In genomic region chr3:150603090-150603887, GRCh38 we compare ENCODE assay signal across 8 cellular contexts. TPM values are rescaled to one million over a fixed set of nuclear protein-coding genes. Genes with fewer than 3 reads are reported as not detected.
DNase-seq lines count a peak whose midpoint lies in the region; ATAC-seq and TF ChIP-seq lines count a peak whose summit lies in the region.

A gene with protein sequence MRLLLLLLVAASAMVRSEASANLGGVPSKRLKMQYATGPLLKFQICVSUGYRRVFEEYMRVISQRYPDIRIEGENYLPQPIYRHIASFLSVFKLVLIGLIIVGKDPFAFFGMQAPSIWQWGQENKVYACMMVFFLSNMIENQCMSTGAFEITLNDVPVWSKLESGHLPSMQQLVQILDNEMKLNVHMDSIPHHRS (plus strand): TSS chr3:150603321. CDS start chr3:150603363, 42 bp downstream.

- H3K4me3 Mint-ChIP-seq in WTC11: peak within 1 kb of the TSS; percentile 92
- H3K4me3 Mint-ChIP-seq in immature natural killer cell: peak within 1 kb of the TSS; percentile 97 to 100 (median 98)

- H3K4me3 ChIP-seq in cardiac fibroblast (replicated peaks in 1 of 2; ENCODE audit: low read depth in 2 of 2, low read length in 2 of 2): peak within 1 kb of the TSS; percentile 86 to 88
- peak within 1 kb of the TSS; percentile 44 to 80 (median 64) for H3K4me3 ChIP-seq in spleen

- peaks cover 0 to 12% (median 0%) of the 10 kb centered on the region in 6 donors for H3K36me3 ChIP-seq in spleen

- H3K36me3 Mint-ChIP-seq in WTC11: peaks cover 11% of the 10 kb centered on the region
- H3K36me3 Mint-ChIP-seq in immature natural killer cell: peaks cover 0 to 19% (median 5%) of the 10 kb centered on the region in 3 donors

- no peaks in the 10 kb centered on the region for H3K27me3 ChIP-seq in spleen (replicated peaks in 1 of 7)

- POLR2A ChIA-PET in WTC11 (lab: Charles Lee): interaction anchor here (0.6 to 2.7 kb wide), 7 partner anchors 8 to 633 kb away, joined by 3 to 11 read pairs (median 4); partner anchors contain the start of genes EIF2A, ERICH6, PFN2 and SERP1

- H3K4me1 Mint-ChIP-seq in WTC11 (peaks cover 78% of the 10 kb centered on the region), immature natural killer cell (peaks cover 58 to 76% of the 10 kb centered on the region in 2 donors)

- WGBS in spleen, 5 donors: 0 to 1% (median 0%) methylated on average over 38 to 64 of the region's 64 CpGs

- intact Hi-C loops in spleen (cut with DNase I; ENCODE audit: low total_unique reads): no loop called here

- CTCF ChIA-PET in WTC11 (lab: Charles Lee): interaction anchor here (1.0 kb wide), 1 partner anchor 108 kb away, joined by 3 read pairs; no protein-coding TSS in a partner anchor

- TF ChIP-seq CTCF in WTC11 (IDR thresholded peaks at IDR 0.05): no peak
- peak; percentile 26 for TF ChIP-seq CTCF in cardiac fibroblast (IDR thresholded peaks at IDR 0.05; ENCODE audit: low read depth, low read length)
- TF ChIP-seq CTCF in spleen (IDR thresholded peaks at IDR 0.05 in 8 of 11, conservative IDR thresholded peaks at IDR 0.05 in 3 of 11): peak in 8 of 11 experiments; percentile 11 to 56 (median 34)

- ATAC-seq in GM18907 (IDR thresholded peaks at IDR 0.05; ENCODE audit: unreplicated experiment) (peak; percentile 67), HG03159 (IDR thresholded peaks at IDR 0.05; ENCODE audit: unreplicated experiment) (peak; percentile 63), WTC11 (peak; percentile 87)

- peaks cover 18 to 86% (median 62%) of the 10 kb centered on the region in 6 donors for H3K4me1 ChIP-seq in spleen

- no peaks in the 10 kb centered on the region for H3K9me3 ChIP-seq in spleen

- peak within 1 kb of the TSS; percentile 93 to 100 (median 98) for H3K27ac ChIP-seq in spleen

- peak; percentile 100 for DNase-seq in AG08395 (ENCODE audit: low spot score)
- DNase-seq in NCI-H226: peak; percentile 90
- peak; percentile 94 for DNase-seq in WTC11 (ENCODE audit: low spot score)
- DNase-seq in cardiac fibroblast (ENCODE audit: low read depth in 2 of 2): peak; percentile 97 to 98
- peak; percentile 97 for DNase-seq in immature natural killer cell
- peak; percentile 98 for DNase-seq in spleen

- peak; percentile 13 to 96 (median 77) for TF ChIP-seq POLR2A in spleen (IDR thresholded peaks at IDR 0.05)

- H3K9me3 Mint-ChIP-seq in WTC11 (no peaks in the 10 kb centered on the region), immature natural killer cell (no peaks in the 10 kb centered on the region)

- H3K27ac Mint-ChIP-seq in WTC11 (peak within 1 kb of the TSS; percentile 92), immature natural killer cell (peak within 1 kb of the TSS; percentile 97 to 100 (median 99))

- no peaks in the 10 kb centered on the region for H3K27me3 Mint-ChIP-seq in WTC11 (ENCODE audit: low read depth)
- peaks cover 14 to 18% (median 18%) of the 10 kb centered on the region in 3 donors for H3K27me3 Mint-ChIP-seq in immature natural killer cell (ENCODE audit: low read depth in 3 of 3)

TF ChIP-seq in WTC11, 78 proteins besides CTCF, POLR2A, EP300 and RAD21 (continues in another document):
- TF ChIP-seq MAX (CRISPR knock-in tag; IDR thresholded peaks at IDR 0.05) (peak; percentile 46; the same call in 1 of the 2 replicates), GABPB1 (CRISPR knock-in tag; IDR thresholded peaks at IDR 0.05) (peak; percentile 62), ELF4 (CRISPR knock-in tag; IDR thresholded peaks at IDR 0.05; ENCODE audit: low read depth) (no peak), ZNF219 (CRISPR knock-in tag; IDR thresholded peaks at IDR 0.05; ENCODE audit: borderline replicate concordance) (no peak), FOXJ3 (CRISPR knock-in tag; IDR thresholded peaks at IDR 0.05; ENCODE audit: borderline replicate concordance) (0 out of 2 replicates have a peak, but pooled peaks have one; percentile 43), ESRRA (CRISPR knock-in tag; IDR thresholded peaks at IDR 0.05; ENCODE audit: borderline replicate concordance) (peak; percentile 74; the same call in 1 of the 2 replicates), ETV6 (CRISPR knock-in tag; IDR thresholded peaks at IDR 0.05) (peak; percentile 65), GRHL2 (CRISPR knock-in tag; IDR thresholded peaks at IDR 0.05; ENCODE audit: insufficient replicate concordance, severe bottlenecking) (no peak), MYBL2 (CRISPR knock-in tag; IDR thresholded peaks at IDR 0.05) (peak; percentile 90), HMGXB4 (CRISPR knock-in tag; IDR thresholded peaks at IDR 0.05) (peak; percentile 98), NFYB (CRISPR knock-in tag; conservative IDR thresholded peaks at IDR 0.05; ENCODE audit: low read depth) (no peak), JUN (CRISPR knock-in tag; IDR thresholded peaks at IDR 0.05) (peak; percentile 35; the same call in 1 of the 2 replicates), EMX1 (CRISPR knock-in tag; IDR thresholded peaks at IDR 0.05) (no peak), TP53 (CRISPR knock-in tag; IDR thresholded peaks at IDR 0.05) (peak; percentile 40; the same call in 1 of the 2 replicates), FOXP1 (CRISPR knock-in tag; IDR thresholded peaks at IDR 0.05; ENCODE audit: borderline replicate concordance) (peak; percentile 88), SMAD3 (CRISPR knock-in tag; IDR thresholded peaks at IDR 0.05; ENCODE audit: borderline replicate concordance) (0 out of 2 replicates have a peak, but pooled peaks have one; percentile 37), ATF1 (CRISPR knock-in tag; IDR thresholded peaks at IDR 0.05) (0 out of 2 replicates have a peak, but pooled peaks have one; percentile 43)
- TF ChIP-seq, protein P1, sequence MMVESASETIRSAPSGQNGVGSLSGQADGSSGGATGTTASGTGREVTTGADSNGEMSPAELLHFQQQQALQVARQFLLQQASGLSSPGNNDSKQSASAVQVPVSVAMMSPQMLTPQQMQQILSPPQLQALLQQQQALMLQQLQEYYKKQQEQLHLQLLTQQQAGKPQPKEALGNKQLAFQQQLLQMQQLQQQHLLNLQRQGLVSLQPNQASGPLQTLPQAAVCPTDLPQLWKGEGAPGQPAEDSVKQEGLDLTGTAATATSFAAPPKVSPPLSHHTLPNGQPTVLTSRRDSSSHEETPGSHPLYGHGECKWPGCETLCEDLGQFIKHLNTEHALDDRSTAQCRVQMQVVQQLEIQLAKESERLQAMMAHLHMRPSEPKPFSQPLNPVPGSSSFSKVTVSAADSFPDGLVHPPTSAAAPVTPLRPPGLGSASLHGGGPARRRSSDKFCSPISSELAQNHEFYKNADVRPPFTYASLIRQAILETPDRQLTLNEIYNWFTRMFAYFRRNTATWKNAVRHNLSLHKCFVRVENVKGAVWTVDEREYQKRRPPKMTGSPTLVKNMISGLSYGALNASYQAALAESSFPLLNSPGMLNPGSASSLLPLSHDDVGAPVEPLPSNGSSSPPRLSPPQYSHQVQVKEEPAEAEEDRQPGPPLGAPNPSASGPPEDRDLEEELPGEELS (CRISPR knock-in tag; IDR thresholded peaks at IDR 0.05): peak; percentile 81
- TF ChIP-seq, protein P2, sequence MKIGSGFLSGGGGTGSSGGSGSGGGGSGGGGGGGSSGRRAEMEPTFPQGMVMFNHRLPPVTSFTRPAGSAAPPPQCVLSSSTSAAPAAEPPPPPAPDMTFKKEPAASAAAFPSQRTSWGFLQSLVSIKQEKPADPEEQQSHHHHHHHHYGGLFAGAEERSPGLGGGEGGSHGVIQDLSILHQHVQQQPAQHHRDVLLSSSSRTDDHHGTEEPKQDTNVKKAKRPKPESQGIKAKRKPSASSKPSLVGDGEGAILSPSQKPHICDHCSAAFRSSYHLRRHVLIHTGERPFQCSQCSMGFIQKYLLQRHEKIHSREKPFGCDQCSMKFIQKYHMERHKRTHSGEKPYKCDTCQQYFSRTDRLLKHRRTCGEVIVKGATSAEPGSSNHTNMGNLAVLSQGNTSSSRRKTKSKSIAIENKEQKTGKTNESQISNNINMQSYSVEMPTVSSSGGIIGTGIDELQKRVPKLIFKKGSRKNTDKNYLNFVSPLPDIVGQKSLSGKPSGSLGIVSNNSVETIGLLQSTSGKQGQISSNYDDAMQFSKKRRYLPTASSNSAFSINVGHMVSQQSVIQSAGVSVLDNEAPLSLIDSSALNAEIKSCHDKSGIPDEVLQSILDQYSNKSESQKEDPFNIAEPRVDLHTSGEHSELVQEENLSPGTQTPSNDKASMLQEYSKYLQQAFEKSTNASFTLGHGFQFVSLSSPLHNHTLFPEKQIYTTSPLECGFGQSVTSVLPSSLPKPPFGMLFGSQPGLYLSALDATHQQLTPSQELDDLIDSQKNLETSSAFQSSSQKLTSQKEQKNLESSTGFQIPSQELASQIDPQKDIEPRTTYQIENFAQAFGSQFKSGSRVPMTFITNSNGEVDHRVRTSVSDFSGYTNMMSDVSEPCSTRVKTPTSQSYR (CRISPR knock-in tag; IDR thresholded peaks at IDR 0.05): 0 out of 2 replicates have a peak, but pooled peaks have one; percentile 16
- TF ChIP-seq, protein P3, sequence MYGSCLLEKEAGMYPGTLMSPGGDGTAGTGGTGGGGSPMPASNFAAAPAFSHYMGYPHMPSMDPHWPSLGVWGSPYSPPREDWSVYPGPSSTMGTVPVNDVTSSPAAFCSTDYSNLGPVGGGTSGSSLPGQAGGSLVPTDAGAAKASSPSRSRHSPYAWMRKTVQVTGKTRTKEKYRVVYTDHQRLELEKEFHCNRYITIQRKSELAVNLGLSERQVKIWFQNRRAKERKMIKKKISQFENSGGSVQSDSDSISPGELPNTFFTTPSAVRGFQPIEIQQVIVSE (CRISPR knock-in tag; IDR thresholded peaks at IDR 0.05; ENCODE audit: borderline replicate concordance): no peak

RNA-seq across cellular contexts. Expression of the gene that starts here (rescaled TPM):
- total RNA-seq in WTC11 (2021) (48.3 to 57.0 TPM (median 53.4 TPM) in 3 replicates), spleen (100 to 1,000 TPM in 5 of 7 donors, 10 to 100 TPM in 2; 98.2 to 180 (median 117) TPM)
- polyA plus RNA-seq in immature natural killer cell (100 to 1,000 TPM; 421 to 768 (median 558) TPM), spleen (10 to 100 TPM; 34.6 to 71.7 (median 59.5) TPM)

Comparison
In these comparisons a context has a peak if more than half of its experiments do, and no peak if none do; other contexts are left out.
1. Peak in every context shown above with its lines: DNase-seq, ATAC-seq, H3K4me3 ChIP-seq and H3K27ac ChIP-seq.
2. RNA of the gene that starts here (polyA plus RNA-seq): 421 to 768 TPM in immature natural killer cell; 34.6 to 71.7 TPM in spleen; every median in the first group is over 4 times any median in the second.